Comparison of ENCODE assay signal across 16 cellular contexts in genomic region chr11:100789500-100789899, GRCh38.
DNase-seq lines count a peak whose midpoint lies in the region; ATAC-seq, FAIRE-seq and TF ChIP-seq lines count a peak whose summit lies in the region.
"Had no signal": no experiment of that assay in that cellular context is flagged by ENCODE, and none has a peak within 500 bp of the region (broad histone marks: within the 10 kb centered on the region; RNA-seq: fewer than 3 reads in every experiment).

No MANE protein-coding gene starts in this region.

- H3K9ac ChIP-seq in H9 (ENCODE audit: extremely low read depth, insufficient read length, low read length) = no peak overlapping the region
- no peak overlapping the region for H3K9ac ChIP-seq in trophoblast cell (ENCODE audit: low read length)
- H3K9ac ChIP-seq: BLaER1 had no signal

- TF ChIP-seq CTCF in H9 (conservative IDR thresholded peaks at IDR 0.05) (no peak), WTC11 (IDR thresholded peaks at IDR 0.05) (no peak), lower lobe of right lung (IDR thresholded peaks at IDR 0.05) (no peak)

- no peak overlapping the region for H3K56ac ChIP-seq in H9 (ENCODE audit: insufficient read length, low read depth, low read length)

- no peaks in the 10 kb centered on the region for H3K23me2 ChIP-seq in H9 (ENCODE audit: insufficient read length, low read depth, low read length, poor library complexity, severe bottlenecking)

- H3K4me1 Mint-ChIP-seq in H9 = peaks cover 47 to 53% of the 10 kb centered on the region in 2 experiments
- peaks cover 52% of the 10 kb centered on the region for H3K4me1 Mint-ChIP-seq in WTC11
- H3K4me1 Mint-ChIP-seq: naive thymus-derived CD4-positive, alpha-beta T cell had no signal

- H3K4me3 Mint-ChIP-seq in H9 (no peak overlapping the region), WTC11 (no peak overlapping the region)
- H3K4me3 Mint-ChIP-seq: naive thymus-derived CD4-positive, alpha-beta T cell had no signal

- no peak overlapping the region for H3T11ph ChIP-seq in H9 (ENCODE audit: low read length)

- H2BK20ac ChIP-seq in H9 (ENCODE audit: low read depth, low read length, poor library complexity, severe bottlenecking) = no peak overlapping the region

- no peak for DNase-seq in H9
- no peak for DNase-seq in WTC11 (ENCODE audit: low spot score)
- DNase-seq in left ventricle myocardium superior = peak; percentile 44
- DNase-seq in trophoblast cell = peak in 1 of 2 donors; percentile 13
- DNase-seq in activated CD4-positive, alpha-beta T cell treated with anti-CD3 and anti-CD28 coated beads, Interleukin-2, amount 50 U/mL, for 1 hour = no peak
- DNase-seq in Kasumi-1 (lab: John Stamatoyannopoulos, UW) = no peak
- no peak for DNase-seq in lower lobe of right lung
- no peak for DNase-seq in frontal cortex (ENCODE audit: low spot score in 2 of 2)
- DNase-seq: GDM1; HCEC 1CT; naive thymus-derived CD4-positive, alpha-beta T cell; NCI-H1092; NCI-H510A treated with DMSO at 0.1 percent for 48 hours; SIG-M5 had no signal

- H3K79me2 ChIP-seq in H9 (ENCODE audit: insufficient read depth, low read length) (peaks cover 1% of the 10 kb centered on the region; the same call in 1 of the 2 replicates), trophoblast cell (ENCODE audit: control insufficient read depth, insufficient read depth, low read length, poor library complexity) (no peaks in the 10 kb centered on the region)

- H3K18ac ChIP-seq in H9 (ENCODE audit: insufficient read length, low read depth, low read length) (no peak overlapping the region), trophoblast cell (ENCODE audit: low read length) (no peak overlapping the region)

- no peak for FAIRE-seq in frontal cortex (lab: Jason Lieb, UNC)

- H2BK12ac ChIP-seq in H9 (ENCODE audit: insufficient read length, low read depth, low read length) (no peak overlapping the region), trophoblast cell (ENCODE audit: low read length) (no peak overlapping the region)

- H3K36me3 Mint-ChIP-seq in H9 (ENCODE audit: insufficient read depth in 1 of 3, low read depth in 3 of 3) (peaks cover 2 to 23% (median 6%) of the 10 kb centered on the region in 3 experiments; a peak in 6 of 7 replicates), WTC11 (peaks cover 3% of the 10 kb centered on the region; the same call in 1 of the 2 replicates)
- H3K36me3 Mint-ChIP-seq: naive thymus-derived CD4-positive, alpha-beta T cell had no signal

- no peak overlapping the region for H2BK5ac ChIP-seq in H9 (ENCODE audit: insufficient read length, low read length)
- H2BK5ac ChIP-seq in trophoblast cell (ENCODE audit: low read depth, low read length, poor library complexity) = no peak overlapping the region

- H3K9me3 Mint-ChIP-seq in H9 (no peaks in the 10 kb centered on the region; a peak in 1 of 5 replicates), WTC11 (no peaks in the 10 kb centered on the region)

- H3K36me3 ChIP-seq in trophoblast cell (ENCODE audit: control insufficient read depth in 1 of 2, insufficient read depth in 2 of 2, low read length in 2 of 2) (no peaks in the 10 kb centered on the region), lower lobe of right lung (no peaks in the 10 kb centered on the region)
- H3K36me3 ChIP-seq: BLaER1 had no signal

- no peak overlapping the region for H3K4ac ChIP-seq in H9 (ENCODE audit: low read depth, low read length)
- no peak overlapping the region for H3K4ac ChIP-seq in trophoblast cell (ENCODE audit: low read depth, low read length)

- no peaks in the 10 kb centered on the region for H3K79me1 ChIP-seq in H9 (ENCODE audit: insufficient read depth, low read depth, low read length, poor library complexity, severe bottlenecking)
- H3K79me1 ChIP-seq in trophoblast cell (ENCODE audit: low read length) = no peaks in the 10 kb centered on the region

- POLR2A ChIA-PET in WTC11 (lab: Charles Lee) = no interaction called here

- H2BK120ac ChIP-seq in H9 (ENCODE audit: low read depth, low read length, poor library complexity, severe bottlenecking) = no peak overlapping the region
- H2BK120ac ChIP-seq in trophoblast cell (ENCODE audit: insufficient read depth, low read length, poor library complexity) = no peak overlapping the region

- WGBS in H9 (ENCODE audit: extremely low coverage, insufficient read length, low lambda C conversion rate) = no CpG with 5 or more reads among the region's 6 CpGs
- no CpG with 5 or more reads among the region's 6 CpGs for WGBS in trophoblast cell (ENCODE audit: extremely low coverage, insufficient coverage, insufficient read length)

- H3K4me3 ChIP-seq in trophoblast cell (ENCODE audit: low read depth, low read length) (no peak overlapping the region), lower lobe of right lung (no peak overlapping the region)
- H3K4me3 ChIP-seq: BLaER1, skin epidermis had no signal

- H4K12ac ChIP-seq in trophoblast cell (ENCODE audit: low read depth, low read length) = no peak overlapping the region

- peaks cover 7% of the 10 kb centered on the region; the same call in 1 of the 2 replicates for H3K4me1 ChIP-seq in H9 (ENCODE audit: insufficient read depth, low read length)
- H3K4me1 ChIP-seq in trophoblast cell (ENCODE audit: control insufficient read depth in 1 of 2, insufficient read depth in 2 of 2, low read length in 2 of 2) = peaks cover 7% of the 10 kb centered on the region in 2 experiments
- H3K4me1 ChIP-seq in lower lobe of right lung = no peaks in the 10 kb centered on the region
- H3K4me1 ChIP-seq: BLaER1 had no signal

- ATAC-seq in WTC11 = no peak
- peak; percentile 72 for ATAC-seq in left ventricle myocardium superior
- ATAC-seq in lower lobe of right lung = no peak
- ATAC-seq: naive thymus-derived CD4-positive, alpha-beta T cell had no signal

- H4K91ac ChIP-seq in H9 (ENCODE audit: insufficient read length, low read depth, low read length) (no peak overlapping the region), trophoblast cell (ENCODE audit: low read depth, low read length) (peak overlapping the region; percentile 19)

- H3K27ac Mint-ChIP-seq in H9 (peak overlapping the region; percentile 76 to 94 (median 88)), WTC11 (peak overlapping the region; percentile 91)
- H3K27ac Mint-ChIP-seq: naive thymus-derived CD4-positive, alpha-beta T cell had no signal

- H4K8ac ChIP-seq in H9 (replicated peaks; ENCODE audit: insufficient read length, low read depth, low read length) = no peak overlapping the region
- H4K8ac ChIP-seq in trophoblast cell (ENCODE audit: low read depth, low read length) = no peak overlapping the region

- H2AK5ac ChIP-seq in H9 (ENCODE audit: insufficient read length, low read length) = no peak overlapping the region
- no peak overlapping the region for H2AK5ac ChIP-seq in trophoblast cell (ENCODE audit: low read length)

- H3K14ac ChIP-seq in H9 (ENCODE audit: insufficient read depth, low read length) = no peak overlapping the region
- no peak overlapping the region for H3K14ac ChIP-seq in trophoblast cell (ENCODE audit: low read length)

- intact Hi-C loops in left ventricle myocardium superior (cut with micrococcal nuclease) (no loop called here), lower lobe of right lung (cut with DNase I) (no loop called here)

- H3K27me3 ChIP-seq in H9 (ENCODE audit: insufficient read depth, low read length) (no peaks in the 10 kb centered on the region), trophoblast cell (ENCODE audit: insufficient read depth, low read length) (no peaks in the 10 kb centered on the region), lower lobe of right lung (ENCODE audit: low read depth) (no peaks in the 10 kb centered on the region)
- H3K27me3 ChIP-seq: BLaER1 had no signal

- no peak overlapping the region for H3K27ac ChIP-seq in H9 (ENCODE audit: insufficient read length, low read depth, low read length)
- no peak overlapping the region for H3K27ac ChIP-seq in trophoblast cell (ENCODE audit: low read depth, low read length)
- H3K27ac ChIP-seq in lower lobe of right lung = no peak overlapping the region
- H3K27ac ChIP-seq: BLaER1 had no signal

- CTCF ChIA-PET in WTC11 (lab: Charles Lee) = no interaction called here

- H3K4me2 ChIP-seq in H9 (ENCODE audit: insufficient read depth, insufficient read length, low read length) (no peak overlapping the region), trophoblast cell (ENCODE audit: low read length) (no peak overlapping the region)
- H3K4me2 ChIP-seq: BLaER1 had no signal

- H3K23ac ChIP-seq in H9 (ENCODE audit: insufficient read length, low read depth, low read length) = no peak overlapping the region
- no peak overlapping the region for H3K23ac ChIP-seq in trophoblast cell (ENCODE audit: low read length)

- H4K20me1 ChIP-seq in H9 (ENCODE audit: control insufficient read depth, insufficient read depth, insufficient read length) = no peaks in the 10 kb centered on the region
- H4K20me1 ChIP-seq: BLaER1 had no signal

- H4K5ac ChIP-seq in H9 (ENCODE audit: insufficient read length, low read depth, low read length) = no peak overlapping the region

- H3K9me3 ChIP-seq in H9 (ENCODE audit: control insufficient read depth, low read depth, low read length) = no peaks in the 10 kb centered on the region
- no peaks in the 10 kb centered on the region for H3K9me3 ChIP-seq in trophoblast cell (ENCODE audit: insufficient read depth, low read depth, low read length)
- H3K9me3 ChIP-seq in lower lobe of right lung = no peaks in the 10 kb centered on the region

- no peak overlapping the region for H2AFZ ChIP-seq in H9 (ENCODE audit: low read length)
- H2AFZ ChIP-seq in trophoblast cell (ENCODE audit: insufficient read depth, low read length, poor library complexity) = no peak overlapping the region

- H3K27me3 Mint-ChIP-seq in H9 (ENCODE audit: low read depth) (no peaks in the 10 kb centered on the region), WTC11 (ENCODE audit: low read depth) (no peaks in the 10 kb centered on the region)
- H3K27me3 Mint-ChIP-seq: naive thymus-derived CD4-positive, alpha-beta T cell had no signal

- H2BK15ac ChIP-seq in H9 (ENCODE audit: low read depth, low read length) = no peak overlapping the region

TF ChIP-seq in WTC11, 78 proteins besides CTCF, POLR2A, EP300 and RAD21 (continues in another document):
- 0 out of 2 replicates have a peak, but pooled peaks have one; percentile 45 for TF ChIP-seq MXD4 (CRISPR knock-in tag; IDR thresholded peaks at IDR 0.05; ENCODE audit: borderline replicate concordance)
- TF ChIP-seq, protein P1, sequence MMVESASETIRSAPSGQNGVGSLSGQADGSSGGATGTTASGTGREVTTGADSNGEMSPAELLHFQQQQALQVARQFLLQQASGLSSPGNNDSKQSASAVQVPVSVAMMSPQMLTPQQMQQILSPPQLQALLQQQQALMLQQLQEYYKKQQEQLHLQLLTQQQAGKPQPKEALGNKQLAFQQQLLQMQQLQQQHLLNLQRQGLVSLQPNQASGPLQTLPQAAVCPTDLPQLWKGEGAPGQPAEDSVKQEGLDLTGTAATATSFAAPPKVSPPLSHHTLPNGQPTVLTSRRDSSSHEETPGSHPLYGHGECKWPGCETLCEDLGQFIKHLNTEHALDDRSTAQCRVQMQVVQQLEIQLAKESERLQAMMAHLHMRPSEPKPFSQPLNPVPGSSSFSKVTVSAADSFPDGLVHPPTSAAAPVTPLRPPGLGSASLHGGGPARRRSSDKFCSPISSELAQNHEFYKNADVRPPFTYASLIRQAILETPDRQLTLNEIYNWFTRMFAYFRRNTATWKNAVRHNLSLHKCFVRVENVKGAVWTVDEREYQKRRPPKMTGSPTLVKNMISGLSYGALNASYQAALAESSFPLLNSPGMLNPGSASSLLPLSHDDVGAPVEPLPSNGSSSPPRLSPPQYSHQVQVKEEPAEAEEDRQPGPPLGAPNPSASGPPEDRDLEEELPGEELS (CRISPR knock-in tag; IDR thresholded peaks at IDR 0.05) = no peak
